Comparison of ENCODE assay signal across 20 cellular contexts in the genomic region with DNA sequence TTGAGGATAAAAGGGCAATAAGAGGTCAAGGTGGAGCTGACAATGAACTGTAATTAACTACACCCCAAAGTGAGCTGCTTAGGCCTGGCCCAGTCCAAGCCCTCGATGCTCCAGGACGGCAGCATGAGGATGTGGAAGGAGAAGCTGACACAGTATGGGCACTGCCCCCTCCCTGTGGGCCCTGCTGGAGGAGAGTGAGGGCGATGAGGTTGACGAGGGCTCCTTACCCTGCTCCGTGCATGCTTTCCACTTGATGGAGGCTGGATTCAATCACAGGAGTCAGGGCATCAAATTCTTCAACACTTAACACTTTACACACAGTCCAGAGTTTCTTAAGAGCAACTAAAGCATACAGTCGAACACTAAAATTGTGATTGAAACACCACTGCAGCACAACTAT. TPM values are rescaled to one million over a fixed set of nuclear protein-coding genes. Genes with fewer than 3 reads are reported as not detected.
DNase-seq lines count a peak whose midpoint lies in the region; ATAC-seq and TF ChIP-seq lines count a peak whose summit lies in the region.
"Had no signal": no experiment of that assay in that cellular context is flagged by ENCODE, and none has a peak within 500 bp of the region (broad histone marks: within the 10 kb centered on the region; RNA-seq: fewer than 3 reads in every experiment).

No MANE protein-coding gene starts in this region.

- intact Hi-C loops in left ventricle myocardium inferior (cut with micrococcal nuclease) = no loop called here

- H3K27ac ChIP-seq in cardiac muscle cell (peak overlapping the region; percentile 81), left ventricle myocardium inferior (replicated peaks) (no peak overlapping the region)
- H3K27ac ChIP-seq: C4-2B, KMS-11, Peyer's patch, SJCRH30 had no signal

- no peaks in the 10 kb centered on the region for H3K9me3 ChIP-seq in cardiac muscle cell (ENCODE audit: low read depth)
- no peaks in the 10 kb centered on the region for H3K9me3 ChIP-seq in left ventricle myocardium inferior (replicated peaks)
- H3K9me3 ChIP-seq: Peyer's patch, SJCRH30 had no signal

- ATAC-seq in activated naive CD8-positive, alpha-beta T cell treated with anti-CD3 and anti-CD28 coated beads, Interleukin-2, amount 50 U/mL, for 24 hours = no peak

- no peak overlapping the region for H3K4me3 Mint-ChIP-seq in activated CD4-positive, alpha-beta T cell treated with anti-CD3 and anti-CD28 coated beads, Interleukin-2, amount 10 ng/mL, durations not matched to agents 7 days and 5 days
- H3K4me3 Mint-ChIP-seq in activated naive CD8-positive, alpha-beta T cell treated with anti-CD3 and anti-CD28 coated beads, Interleukin-2, amount 50 U/mL, for 24 hours = no peak overlapping the region

- H3K27me3 Mint-ChIP-seq in activated CD4-positive, alpha-beta T cell treated with anti-CD3 and anti-CD28 coated beads, Interleukin-2, amount 10 ng/mL, durations not matched to agents 7 days and 5 days = no peaks in the 10 kb centered on the region
- H3K27me3 Mint-ChIP-seq in activated naive CD8-positive, alpha-beta T cell treated with anti-CD3 and anti-CD28 coated beads, Interleukin-2, amount 50 U/mL, for 24 hours = no peaks in the 10 kb centered on the region

- H3K36me3 Mint-ChIP-seq in activated CD4-positive, alpha-beta T cell treated with anti-CD3 and anti-CD28 coated beads, Interleukin-2, amount 10 ng/mL, durations not matched to agents 7 days and 5 days (ENCODE audit: low read depth) = peaks cover 34% of the 10 kb centered on the region
- H3K36me3 Mint-ChIP-seq in activated naive CD8-positive, alpha-beta T cell treated with anti-CD3 and anti-CD28 coated beads, Interleukin-2, amount 50 U/mL, for 24 hours (ENCODE audit: low read depth) = peaks cover 36% of the 10 kb centered on the region

- CTCF ChIA-PET in activated CD4-positive, alpha-beta T cell treated with anti-CD3 and anti-CD28 coated beads, Interleukin-2, amount 10 ng/mL, durations not matched to agents 7 days and 5 days (lab: Charles Lee) = interaction anchor here (0.7 to 2.4 kb wide), 3 partner anchors 10 to 28 kb away, joined by 3 to 6 read pairs (median 3); no protein-coding TSS in a partner anchor

- H3K27me3 ChIP-seq in cardiac muscle cell (no peaks in the 10 kb centered on the region), left ventricle myocardium inferior (ENCODE audit: low read depth) (no peaks in the 10 kb centered on the region)
- H3K27me3 ChIP-seq: Peyer's patch, SJCRH30 had no signal

- H3K4me3 ChIP-seq in cardiac muscle cell = no peak overlapping the region
- no peak overlapping the region for H3K4me3 ChIP-seq in left ventricle myocardium inferior
- H3K4me3 ChIP-seq: Peyer's patch, SJCRH30 had no signal

- H3K9me3 Mint-ChIP-seq in activated CD4-positive, alpha-beta T cell treated with anti-CD3 and anti-CD28 coated beads, Interleukin-2, amount 10 ng/mL, durations not matched to agents 7 days and 5 days = peaks cover 3% of the 10 kb centered on the region
- H3K9me3 Mint-ChIP-seq in activated naive CD8-positive, alpha-beta T cell treated with anti-CD3 and anti-CD28 coated beads, Interleukin-2, amount 50 U/mL, for 24 hours = no peaks in the 10 kb centered on the region

- peaks cover 21% of the 10 kb centered on the region for H3K4me1 ChIP-seq in cardiac muscle cell (ENCODE audit: low read depth)
- peaks cover 8% of the 10 kb centered on the region for H3K4me1 ChIP-seq in left ventricle myocardium inferior
- H3K4me1 ChIP-seq: SJCRH30 had no signal

- peaks cover 72% of the 10 kb centered on the region for H3K4me1 Mint-ChIP-seq in activated CD4-positive, alpha-beta T cell treated with anti-CD3 and anti-CD28 coated beads, Interleukin-2, amount 10 ng/mL, durations not matched to agents 7 days and 5 days
- H3K4me1 Mint-ChIP-seq in activated naive CD8-positive, alpha-beta T cell treated with anti-CD3 and anti-CD28 coated beads, Interleukin-2, amount 50 U/mL, for 24 hours = peaks cover 26% of the 10 kb centered on the region

- POLR2A ChIA-PET in activated CD4-positive, alpha-beta T cell treated with anti-CD3 and anti-CD28 coated beads, Interleukin-2, amount 10 ng/mL, durations not matched to agents 7 days and 5 days (lab: Charles Lee) = no interaction called here

- H3K27ac Mint-ChIP-seq in activated CD4-positive, alpha-beta T cell treated with anti-CD3 and anti-CD28 coated beads, Interleukin-2, amount 10 ng/mL, durations not matched to agents 7 days and 5 days = peak overlapping the region; percentile 33
- peak overlapping the region; percentile 47 for H3K27ac Mint-ChIP-seq in activated naive CD8-positive, alpha-beta T cell treated with anti-CD3 and anti-CD28 coated beads, Interleukin-2, amount 50 U/mL, for 24 hours

- TF ChIP-seq CTCF in cardiac muscle cell (IDR thresholded peaks at IDR 0.05; ENCODE audit: low read depth, low read length) = no peak
- TF ChIP-seq CTCF in left ventricle myocardium inferior (IDR thresholded peaks at IDR 0.05; ENCODE audit: borderline replicate concordance) = no peak

- no peak for DNase-seq in activated CD4-positive, alpha-beta T cell treated with anti-CD3 and anti-CD28 coated beads, Interleukin-2, amount 10 ng/mL, durations not matched to agents 7 days and 5 days
- no peak for DNase-seq in activated CD4-positive, alpha-beta T cell treated with anti-CD3 and anti-CD28 coated beads for 1 hour
- DNase-seq in cardiac muscle cell (ENCODE audit: low read depth in 1 of 2, low spot score in 1 of 2) = peak in 1 of 2 donors; percentile 78
- no peak for DNase-seq in left ventricle myocardium inferior
- no peak for DNase-seq in activated naive CD8-positive, alpha-beta T cell treated with anti-CD3 and anti-CD28 coated beads, Interleukin-2, amount 50 U/mL, for 24 hours
- DNase-seq in SHP77 (lab: John Stamatoyannopoulos, UW) = no peak
- DNase-seq in SK-N-DZ (ENCODE audit: low spot score) = no peak
- DNase-seq: COR-L47, DMS79, IMR-90, NCI-H1105, NCI-H146, NCI-H2029, NCI-H2227 treated with DMSO at 0.1 percent for 48 hours, NCI-H510A, NCI-H82, Peyer's patch, SJCRH30 had no signal

- H3K36me3 ChIP-seq in cardiac muscle cell (peaks cover 21% of the 10 kb centered on the region), left ventricle myocardium inferior (peaks cover 30% of the 10 kb centered on the region)

RNA-seq across cellular contexts. Expression of gene COA6, which starts 32.4 kb away (rescaled TPM):
- 10 to 100 TPM; 46.2 to 46.5 TPM for total RNA-seq in activated CD4-positive, alpha-beta T cell treated with anti-CD3 and anti-CD28 coated beads, Interleukin-2, amount 10 ng/mL, durations not matched to agents 7 days and 5 days
- 24.9 and 32.1 TPM in 2 replicates for total RNA-seq in cardiac muscle cell
- polyA plus RNA-seq in cardiac muscle cell = 61.7 and 82.5 TPM in 2 replicates
- 39.0 TPM for total RNA-seq in left ventricle myocardium inferior
- 38.0 and 49.7 TPM in 2 replicates for polyA plus RNA-seq in SK-N-DZ (2014; cell fraction: cytosol; rRNA removed)
- 14.8 and 28.0 TPM in 2 replicates for polyA plus RNA-seq in SK-N-DZ (2014; cell fraction: nucleus; rRNA removed)
